In the genomic region with DNA sequence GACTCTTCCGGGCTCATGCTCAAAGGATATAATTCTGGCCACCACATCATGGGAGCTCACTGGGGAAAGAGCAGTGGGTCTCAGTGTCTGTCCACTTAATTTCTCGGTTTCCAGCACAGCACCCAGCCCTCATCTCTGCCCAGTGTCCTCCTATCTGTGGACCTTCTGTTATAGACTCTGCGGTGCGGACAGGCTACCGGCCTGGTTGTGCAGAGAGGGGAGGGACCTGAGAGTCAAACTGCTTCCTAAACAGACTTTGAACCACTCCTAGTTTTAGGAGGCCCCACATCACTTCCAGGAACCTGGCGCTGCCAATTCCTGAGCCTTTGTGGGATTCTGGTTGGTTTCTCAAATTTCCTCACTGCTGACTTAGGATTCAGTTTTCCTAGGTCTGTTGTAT, we compare ENCODE assay signal across 13 cellular contexts. TPM values are rescaled to one million over a fixed set of nuclear protein-coding genes. Genes with fewer than 3 reads are reported as not detected.
DNase-seq lines count a peak whose midpoint lies in the region; ATAC-seq and TF ChIP-seq lines count a peak whose summit lies in the region.
"Had no signal": no experiment of that assay in that cellular context is flagged by ENCODE, and none has a peak within 500 bp of the region (broad histone marks: within the 10 kb centered on the region; RNA-seq: fewer than 3 reads in every experiment).

No MANE protein-coding gene starts in this region.

- H3K9ac ChIP-seq in HCT116 (ENCODE audit: low read length): no peak overlapping the region

- H3K27ac Mint-ChIP-seq in CD8-positive, alpha-beta T cell: peak overlapping the region; percentile 96
- H3K27ac Mint-ChIP-seq in central memory CD8-positive, alpha-beta T cell (ENCODE audit: low read depth): peak overlapping the region; percentile 97
- peak overlapping the region; percentile 68 to 88 (median 70) for H3K27ac Mint-ChIP-seq in nephron
- H3K27ac Mint-ChIP-seq: stimulated activated naive B cell treated with anti-CD40 and anti-IgM and Interleukin-4, amounts not matched to agents 10 μg/mL and 1 μg/mL and 100 μg/mL, for 72 hours had no signal

- TF ChIP-seq RAD21 in HCT116 (IDR thresholded peaks at IDR 0.05; ENCODE audit: low read depth): no peak

- RAD21 ChIA-PET in HCT116 (lab: Charles Lee; ENCODE audit: low non-redundant PET in 1 of 2, low total read pairs in 2 of 2, uncharacterized antibody in 2 of 2, unreplicated experiment in 2 of 2): no interaction called here

- TF ChIP-seq CTCF in CD8-positive, alpha-beta T cell (IDR thresholded peaks at IDR 0.05): no peak
- no peak for TF ChIP-seq CTCF in HCT116 (IDR thresholded peaks at IDR 0.05 in 2 of 3, conservative IDR thresholded peaks at IDR 0.05 in 1 of 3; ENCODE audit: borderline replicate concordance in 1 of 3, insufficient read depth in 1 of 3, low read depth in 2 of 3, low read length in 2 of 3)
- TF ChIP-seq CTCF in nephron (IDR thresholded peaks at IDR 0.05; ENCODE audit: unreplicated experiment in 3 of 3): no peak

- POLR2A ChIA-PET in CD8-positive, alpha-beta T cell (lab: Charles Lee): interaction anchor here (0.6 to 3.9 kb wide), 6 partner anchors 9 to 406 kb away, joined by 3 to 27 read pairs (median 5); no protein-coding TSS in a partner anchor
- POLR2A ChIA-PET in HCT116 (lab: Charles Lee): no interaction called here

- H3K27me3 ChIP-seq in CD8-positive, alpha-beta T cell (ENCODE audit: insufficient read depth, low read length): no peaks in the 10 kb centered on the region
- H3K27me3 ChIP-seq in HCT116 (ENCODE audit: insufficient read depth, low read length): no peaks in the 10 kb centered on the region

- H3K4me1 Mint-ChIP-seq in CD8-positive, alpha-beta T cell (ENCODE audit: low read depth): peaks cover 77% of the 10 kb centered on the region
- H3K4me1 Mint-ChIP-seq in central memory CD8-positive, alpha-beta T cell: peaks cover 52% of the 10 kb centered on the region
- peaks cover 11% of the 10 kb centered on the region for H3K4me1 Mint-ChIP-seq in nephron

- H3K79me2 ChIP-seq in HCT116 (ENCODE audit: insufficient read depth, low read length): no peaks in the 10 kb centered on the region

- H3K4me3 ChIP-seq in CD8-positive, alpha-beta T cell (ENCODE audit: low read depth, low read length): no peak overlapping the region
- H3K4me3 ChIP-seq in HCT116 (replicated peaks in 1 of 2; ENCODE audit: low read depth in 1 of 2, low read length in 2 of 2): no peak overlapping the region
- H3K4me3 ChIP-seq: HAP-1, SK-N-MC had no signal

- DNase-seq in CD8-positive, alpha-beta T cell: no peak
- DNase-seq in HCT116 (ENCODE audit: low read depth, low spot score) (no peak), AML-193 (lab: John Stamatoyannopoulos, UW) (no peak), activated gamma-delta T cell treated with Interleukin-2 at 50 U/mL for 16 hours (no peak)
- DNase-seq in central memory CD8-positive, alpha-beta T cell (ENCODE audit: low spot score in 2 of 2): no peak
- DNase-seq: activated T-cell treated with anti-CD3 and anti-CD28 coated beads, Interleukin-2, amount 50 U/mL, for 1 hour; NCI-H2171; stimulated activated CD4-positive, alpha-beta T cell treated with anti-CD3 and anti-CD28 coated beads, Interleukin-4, amount 100 ng/mL, for 4 hours; stimulated activated naive B cell treated with anti-CD40 and anti-IgM and Interleukin-4, amounts not matched to agents 10 μg/mL and 1 μg/mL and 100 μg/mL, for 72 hours had no signal

- no peaks in the 10 kb centered on the region for H3K9me2 ChIP-seq in HCT116 (ENCODE audit: insufficient read depth)

- H3K27ac ChIP-seq in CD8-positive, alpha-beta T cell (ENCODE audit: low read depth, low read length): no peak overlapping the region
- no peak overlapping the region for H3K27ac ChIP-seq in HCT116 (ENCODE audit: low read depth, low read length)
- H3K27ac ChIP-seq: SK-N-MC had no signal

- peaks cover 2% of the 10 kb centered on the region for H3K9me3 Mint-ChIP-seq in CD8-positive, alpha-beta T cell
- H3K9me3 Mint-ChIP-seq in central memory CD8-positive, alpha-beta T cell: no peaks in the 10 kb centered on the region
- peaks cover 2% of the 10 kb centered on the region for H3K9me3 Mint-ChIP-seq in nephron

- H3K36me3 ChIP-seq in CD8-positive, alpha-beta T cell (ENCODE audit: insufficient read depth, low read length): no peaks in the 10 kb centered on the region
- no peaks in the 10 kb centered on the region for H3K36me3 ChIP-seq in HCT116 (ENCODE audit: control insufficient read depth in 1 of 2, insufficient read depth in 2 of 2, low read length in 2 of 2)
- H3K36me3 ChIP-seq: HAP-1 had no signal

- no peak overlapping the region for H3K4me3 Mint-ChIP-seq in CD8-positive, alpha-beta T cell
- H3K4me3 Mint-ChIP-seq in central memory CD8-positive, alpha-beta T cell: no peak overlapping the region
- H3K4me3 Mint-ChIP-seq in nephron: no peak overlapping the region
- H3K4me3 Mint-ChIP-seq: stimulated activated naive B cell treated with anti-CD40 and anti-IgM and Interleukin-4, amounts not matched to agents 10 μg/mL and 1 μg/mL and 100 μg/mL, for 72 hours had no signal

- TF ChIP-seq POLR2A in HCT116 (IDR thresholded peaks at IDR 0.05; ENCODE audit: borderline replicate concordance, extremely low read depth, insufficient read depth, insufficient read length): no peak

- intact Hi-C loops in CD8-positive, alpha-beta T cell (cut with DNase I, micrococcal nuclease): loop anchor here in 1 of 2 experiments (5.0 to 10.0 kb wide), 3 partner anchors 57 to 350 kb away; partner anchors contain the start of genes MED4 and RB1
- intact Hi-C loops in HCT116 (cut with micrococcal nuclease): no loop called here

- peaks cover 80% of the 10 kb centered on the region for H3K4me1 ChIP-seq in CD8-positive, alpha-beta T cell (ENCODE audit: insufficient read depth, low read length)
- H3K4me1 ChIP-seq in HCT116 (ENCODE audit: control insufficient read depth in 1 of 2, insufficient read depth in 2 of 2, low read length in 2 of 2): peaks cover 21 to 32% of the 10 kb centered on the region in 2 experiments

- H3K36me3 Mint-ChIP-seq in CD8-positive, alpha-beta T cell: no peaks in the 10 kb centered on the region
- peaks cover 4% of the 10 kb centered on the region for H3K36me3 Mint-ChIP-seq in central memory CD8-positive, alpha-beta T cell (ENCODE audit: insufficient read depth)
- no peaks in the 10 kb centered on the region for H3K36me3 Mint-ChIP-seq in nephron (ENCODE audit: low read depth)
- H3K36me3 Mint-ChIP-seq: stimulated activated naive B cell treated with anti-CD40 and anti-IgM and Interleukin-4, amounts not matched to agents 10 μg/mL and 1 μg/mL and 100 μg/mL, for 72 hours had no signal

- CTCF ChIA-PET in CD8-positive, alpha-beta T cell (lab: Charles Lee): interaction anchor here (1.3 to 2.8 kb wide), 5 partner anchors 28 to 81 kb away, joined by 3 to 20 read pairs (median 12); partner anchors contain the start of genes ITM2B and MED4
- CTCF ChIA-PET in HCT116 (lab: Charles Lee): no interaction called here

- H3K27me3 Mint-ChIP-seq in CD8-positive, alpha-beta T cell (ENCODE audit: low read depth): no peaks in the 10 kb centered on the region
- H3K27me3 Mint-ChIP-seq in central memory CD8-positive, alpha-beta T cell: no peaks in the 10 kb centered on the region
- no peaks in the 10 kb centered on the region for H3K27me3 Mint-ChIP-seq in nephron (ENCODE audit: low read depth)
- H3K27me3 Mint-ChIP-seq: stimulated activated naive B cell treated with anti-CD40 and anti-IgM and Interleukin-4, amounts not matched to agents 10 μg/mL and 1 μg/mL and 100 μg/mL, for 72 hours had no signal

- no peaks in the 10 kb centered on the region for H3K9me3 ChIP-seq in CD8-positive, alpha-beta T cell (ENCODE audit: low read length)
- no peaks in the 10 kb centered on the region for H3K9me3 ChIP-seq in HCT116 (ENCODE audit: control insufficient read depth in 1 of 2, insufficient read depth in 1 of 2, low read depth in 1 of 2, low read length in 2 of 2)
- H3K9me3 ChIP-seq: HAP-1 had no signal

- BruUV-seq in HCT116 (replicated peaks; lab: Mats Ljungman, UMichigan): no TSS peak

- peak overlapping the region; percentile 21; the same call in 1 of the 2 replicates for H3K4me2 ChIP-seq in HCT116 (ENCODE audit: low read length)

- no peaks in the 10 kb centered on the region for H4K20me1 ChIP-seq in HCT116 (ENCODE audit: insufficient read depth)

- no peak for ATAC-seq in CD8-positive, alpha-beta T cell
- no peak for ATAC-seq in HCT116
- ATAC-seq in central memory CD8-positive, alpha-beta T cell (replicated peaks; ENCODE audit: extremely low read depth, poor library complexity, severe bottlenecking): no peak
- no peak for ATAC-seq in HG03565 (IDR thresholded peaks at IDR 0.05; ENCODE audit: unreplicated experiment)
- ATAC-seq: stimulated activated naive B cell treated with anti-CD40 and anti-IgM and Interleukin-4, amounts not matched to agents 10 μg/mL and 1 μg/mL and 100 μg/mL, for 72 hours had no signal

- H2AFZ ChIP-seq in HCT116 (ENCODE audit: low read depth, low read length, poor library complexity, severe bottlenecking): no peak overlapping the region

TF ChIP-seq in HCT116, 20 proteins besides CTCF, POLR2A, EP300 and RAD21 (continues in another document):
- TF ChIP-seq YY1 (IDR thresholded peaks at IDR 0.05; ENCODE audit: extremely low read depth, insufficient replicate concordance, low read depth, low read length) (no peak), ATF3 (IDR thresholded peaks at IDR 0.05) (no peak), EZH2 (IDR thresholded peaks at IDR 0.05) (no peak), FOSL1 (IDR thresholded peaks at IDR 0.05; ENCODE audit: low read depth) (no peak), ZBTB33 (IDR thresholded peaks at IDR 0.05; ENCODE audit: extremely low read depth, insufficient replicate concordance, low read length) (no peak), ZFX (IDR thresholded peaks at IDR 0.05) (no peak), ZNF274 (IDR thresholded peaks at IDR 0.05; ENCODE audit: low read depth, low read length) (no peak)

RNA-seq across cellular contexts. Expression of gene MED4, which starts 59.8 kb away (rescaled TPM):
- 10 to 100 TPM; 60.8 to 63.6 TPM for total RNA-seq in CD8-positive, alpha-beta T cell
- total RNA-seq in HCT116 (2021; ENCODE audit: unreplicated experiment): 46.9 TPM
- 35.5 and 36.6 TPM in 2 replicates for polyA plus RNA-seq in HCT116 (2012)
